In genomic region chr7:82376739-82377138, GRCh38 we compare ENCODE assay signal across 23 cellular contexts.
A peak's percentile ranks its signal among the peaks of the same experiment; 100 is the strongest.
DNase-seq lines count a peak whose midpoint lies in the region; ATAC-seq and TF ChIP-seq lines count a peak whose summit lies in the region.
"Had no signal": no experiment of that assay in that cellular context is flagged by ENCODE, and none has a peak within 500 bp of the region (broad histone marks: within the 10 kb centered on the region; RNA-seq: fewer than 3 reads in every experiment).

No MANE protein-coding gene starts in this region.

- in situ Hi-C loops in GM13977 (cut with MboI; ENCODE audit: low pct_unique_long_range_greater_than_20kb, low sequenced_read_pairs, unreplicated experiment), result no loop called here

- ATAC-seq in HG03280 (IDR thresholded peaks at IDR 0.05; ENCODE audit: unreplicated experiment), result no peak
- ATAC-seq: activated naive CD4-positive, alpha-beta T cell treated with anti-CD3 and anti-CD28 coated beads, Interleukin-2, amount 50 U/mL, for 72 hours; activated T-helper 17 cell treated with anti-CD3 and anti-CD28 coated beads, Interleukin-2, amount 50 U/mL, for 72 hours; stimulated activated naive CD8-positive, alpha-beta T cell treated with anti-CD3 and anti-CD28 coated beads, Interleukin-15, Interleukin-2, amounts not matched to agents 100 U/mL and 50 U/mL, for 24 hours had no signal

- TF ChIP-seq CTCF in GM13977 (IDR thresholded peaks at IDR 0.05; ENCODE audit: extremely low read depth, insufficient read depth, missing control alignments), result no peak

- no peak overlapping the region for H3K4me3 ChIP-seq in skeletal muscle tissue (ENCODE audit: low read length in 3 of 3)
- H3K4me3 ChIP-seq: Peyer's patch, tibial nerve had no signal

- H3K27ac ChIP-seq in skeletal muscle tissue (ENCODE audit: low read depth, low read length), result peak overlapping the region; percentile 0
- H3K27ac ChIP-seq: Peyer's patch, tibial nerve, WERI-Rb-1 had no signal

- H3K9ac ChIP-seq in skeletal muscle tissue (ENCODE audit: low read depth in 1 of 3, low read length in 3 of 3), result no peak overlapping the region

- H3K27me3 ChIP-seq in skeletal muscle tissue (ENCODE audit: control insufficient read depth in 3 of 3, insufficient read depth in 3 of 3, low read length in 3 of 3), result no peaks in the 10 kb centered on the region
- H3K27me3 ChIP-seq: BE2C, Peyer's patch, tibial nerve had no signal

- peak; percentile 65 for DNase-seq in NCI-H345 (lab: John Stamatoyannopoulos, UW)
- DNase-seq in NCI-H345 treated with DMSO at 0.1 percent for 48 hours (lab: John Stamatoyannopoulos, UW; ENCODE audit: unreplicated experiment), result no peak
- peak; percentile 76 for DNase-seq in NCI-H146 (lab: John Stamatoyannopoulos, UW)
- peak; percentile 86 for DNase-seq in NCI-H748 treated with DMSO at 0.1 percent for 48 hours (lab: John Stamatoyannopoulos, UW)
- DNase-seq in GM13977 (ENCODE audit: low spot score), result no peak
- no peak for DNase-seq in middle frontal gyrus (ENCODE audit: extremely low spot score, low spot score)
- DNase-seq: activated CD4-positive, alpha-beta T cell treated with anti-CD3 and anti-CD28 coated beads, Interleukin-2, amount 50 U/mL, for 1 hour; activated CD8-positive, alpha-beta memory T cell treated with anti-CD3 and anti-CD28 coated beads, Interleukin-2, amount 50 U/mL, for 4 hours; aorta; BE2C; caudate nucleus; H9; head of caudate nucleus; NK-92 treated with Interleukin-12 subunit alpha and Interleukin-12 subunit beta, amount 100 ng/mL, for 24 hours; Peyer's patch; stimulated activated CD4-positive, alpha-beta T cell treated with anti-CD3 and anti-CD28 coated beads, Interleukin-4, amount 100 ng/mL, for 24 hours; stimulated activated naive CD8-positive, alpha-beta T cell treated with anti-CD3 and anti-CD28 coated beads, Interleukin-15, Interleukin-2, amounts not matched to agents 100 U/mL and 50 U/mL, for 24 hours; WERI-Rb-1 had no signal

- H3K9me3 ChIP-seq in skeletal muscle tissue (ENCODE audit: control insufficient read depth in 3 of 3, low read length in 3 of 3), result no peaks in the 10 kb centered on the region
- H3K9me3 ChIP-seq: BE2C, Peyer's patch, tibial nerve had no signal

- H3K36me3 ChIP-seq in skeletal muscle tissue (ENCODE audit: control insufficient read depth in 3 of 3, insufficient read depth in 3 of 3, low read length in 3 of 3), result no peaks in the 10 kb centered on the region
- H3K36me3 ChIP-seq: BE2C, Peyer's patch, tibial nerve, WERI-Rb-1 had no signal

- peaks cover 6 to 10% (median 6%) of the 10 kb centered on the region in 3 donors for H3K4me1 ChIP-seq in skeletal muscle tissue (ENCODE audit: control insufficient read depth in 3 of 3, insufficient read depth in 3 of 3, low read length in 3 of 3)
- H3K4me1 ChIP-seq: Peyer's patch, tibial nerve had no signal

Comparison
In these comparisons a context has a peak if more than half of its experiments do, and no peak if none do; other contexts are left out.
1. DNase-seq: peak in NCI-H345 (single experiment), NCI-H146 (single experiment) and NCI-H748 treated with DMSO at 0.1 percent for 48 hours (single experiment); none in NCI-H345 treated with DMSO at 0.1 percent for 48 hours (single experiment), GM13977 (single experiment) and middle frontal gyrus (single experiment).